1 cellular context compared by ENCODE assay signal in the genomic region with DNA sequence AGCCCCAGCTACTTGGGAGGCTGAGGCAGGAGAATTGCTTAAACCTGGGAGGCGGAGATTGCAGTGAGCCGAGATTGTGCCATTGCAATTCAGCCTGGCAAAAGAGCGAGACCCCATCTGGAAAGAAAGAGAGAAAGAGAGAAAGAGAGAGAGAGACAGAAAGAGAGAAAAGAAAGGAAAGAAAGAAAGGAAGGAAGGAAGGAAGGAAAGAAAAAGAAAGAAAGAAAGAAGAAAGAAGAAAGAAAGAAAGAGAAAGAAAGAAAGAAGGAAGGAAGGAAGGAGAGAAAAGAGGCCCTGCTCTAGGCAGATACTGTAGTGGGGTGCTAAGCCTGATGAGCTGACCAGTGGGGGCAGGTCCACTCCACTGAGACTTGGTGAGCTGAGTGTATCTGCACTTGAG. TPM values are rescaled to one million over a fixed set of nuclear protein-coding genes. Genes with fewer than 3 reads are reported as not detected.
"Had no signal": no experiment of that assay in that cellular context is flagged by ENCODE, and none has a peak within 500 bp of the region (broad histone marks: within the 10 kb centered on the region; RNA-seq: fewer than 3 reads in every experiment).

No MANE protein-coding gene starts in this region.

RNA-seq across cellular contexts. Expression of a gene that starts 13.6 kb away (rescaled TPM):
- total RNA-seq: natural killer cell had no signal
